Comparison of ENCODE assay signal across 1 cellular context in the genomic region with DNA sequence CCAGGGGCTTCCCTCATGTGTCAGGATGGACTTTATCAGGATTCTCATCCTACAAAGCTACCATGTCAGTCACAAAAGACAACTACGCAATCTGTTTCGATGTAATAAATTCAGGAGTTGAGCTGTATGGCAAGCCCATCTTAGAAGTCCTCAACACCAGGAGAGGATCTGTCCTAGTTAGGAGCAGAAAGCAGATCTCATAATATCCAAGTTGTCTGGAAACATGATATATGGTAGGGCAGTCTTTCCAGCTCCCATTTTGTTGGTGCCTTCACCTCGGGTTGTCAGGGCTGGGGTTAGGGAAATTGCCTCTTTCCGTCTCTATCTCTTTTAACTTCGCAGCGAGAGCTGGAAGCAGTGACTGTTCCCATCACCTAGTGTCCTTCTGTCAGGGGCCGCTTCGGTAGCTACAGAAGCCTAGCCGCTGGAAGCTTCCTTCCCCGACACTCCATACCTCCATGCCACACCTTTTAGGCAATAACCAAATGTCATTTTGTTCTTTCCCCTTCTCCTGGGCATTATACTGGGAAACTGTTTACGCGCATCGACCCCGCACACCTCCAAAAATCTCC.
TF ChIP-seq lines count a peak whose summit lies in the region.

No MANE protein-coding gene starts in this region.

TF ChIP-seq in GM23338, 12 proteins besides CTCF, POLR2A, EP300 and RAD21 (continued from another document):
- TF ChIP-seq, protein P1, sequence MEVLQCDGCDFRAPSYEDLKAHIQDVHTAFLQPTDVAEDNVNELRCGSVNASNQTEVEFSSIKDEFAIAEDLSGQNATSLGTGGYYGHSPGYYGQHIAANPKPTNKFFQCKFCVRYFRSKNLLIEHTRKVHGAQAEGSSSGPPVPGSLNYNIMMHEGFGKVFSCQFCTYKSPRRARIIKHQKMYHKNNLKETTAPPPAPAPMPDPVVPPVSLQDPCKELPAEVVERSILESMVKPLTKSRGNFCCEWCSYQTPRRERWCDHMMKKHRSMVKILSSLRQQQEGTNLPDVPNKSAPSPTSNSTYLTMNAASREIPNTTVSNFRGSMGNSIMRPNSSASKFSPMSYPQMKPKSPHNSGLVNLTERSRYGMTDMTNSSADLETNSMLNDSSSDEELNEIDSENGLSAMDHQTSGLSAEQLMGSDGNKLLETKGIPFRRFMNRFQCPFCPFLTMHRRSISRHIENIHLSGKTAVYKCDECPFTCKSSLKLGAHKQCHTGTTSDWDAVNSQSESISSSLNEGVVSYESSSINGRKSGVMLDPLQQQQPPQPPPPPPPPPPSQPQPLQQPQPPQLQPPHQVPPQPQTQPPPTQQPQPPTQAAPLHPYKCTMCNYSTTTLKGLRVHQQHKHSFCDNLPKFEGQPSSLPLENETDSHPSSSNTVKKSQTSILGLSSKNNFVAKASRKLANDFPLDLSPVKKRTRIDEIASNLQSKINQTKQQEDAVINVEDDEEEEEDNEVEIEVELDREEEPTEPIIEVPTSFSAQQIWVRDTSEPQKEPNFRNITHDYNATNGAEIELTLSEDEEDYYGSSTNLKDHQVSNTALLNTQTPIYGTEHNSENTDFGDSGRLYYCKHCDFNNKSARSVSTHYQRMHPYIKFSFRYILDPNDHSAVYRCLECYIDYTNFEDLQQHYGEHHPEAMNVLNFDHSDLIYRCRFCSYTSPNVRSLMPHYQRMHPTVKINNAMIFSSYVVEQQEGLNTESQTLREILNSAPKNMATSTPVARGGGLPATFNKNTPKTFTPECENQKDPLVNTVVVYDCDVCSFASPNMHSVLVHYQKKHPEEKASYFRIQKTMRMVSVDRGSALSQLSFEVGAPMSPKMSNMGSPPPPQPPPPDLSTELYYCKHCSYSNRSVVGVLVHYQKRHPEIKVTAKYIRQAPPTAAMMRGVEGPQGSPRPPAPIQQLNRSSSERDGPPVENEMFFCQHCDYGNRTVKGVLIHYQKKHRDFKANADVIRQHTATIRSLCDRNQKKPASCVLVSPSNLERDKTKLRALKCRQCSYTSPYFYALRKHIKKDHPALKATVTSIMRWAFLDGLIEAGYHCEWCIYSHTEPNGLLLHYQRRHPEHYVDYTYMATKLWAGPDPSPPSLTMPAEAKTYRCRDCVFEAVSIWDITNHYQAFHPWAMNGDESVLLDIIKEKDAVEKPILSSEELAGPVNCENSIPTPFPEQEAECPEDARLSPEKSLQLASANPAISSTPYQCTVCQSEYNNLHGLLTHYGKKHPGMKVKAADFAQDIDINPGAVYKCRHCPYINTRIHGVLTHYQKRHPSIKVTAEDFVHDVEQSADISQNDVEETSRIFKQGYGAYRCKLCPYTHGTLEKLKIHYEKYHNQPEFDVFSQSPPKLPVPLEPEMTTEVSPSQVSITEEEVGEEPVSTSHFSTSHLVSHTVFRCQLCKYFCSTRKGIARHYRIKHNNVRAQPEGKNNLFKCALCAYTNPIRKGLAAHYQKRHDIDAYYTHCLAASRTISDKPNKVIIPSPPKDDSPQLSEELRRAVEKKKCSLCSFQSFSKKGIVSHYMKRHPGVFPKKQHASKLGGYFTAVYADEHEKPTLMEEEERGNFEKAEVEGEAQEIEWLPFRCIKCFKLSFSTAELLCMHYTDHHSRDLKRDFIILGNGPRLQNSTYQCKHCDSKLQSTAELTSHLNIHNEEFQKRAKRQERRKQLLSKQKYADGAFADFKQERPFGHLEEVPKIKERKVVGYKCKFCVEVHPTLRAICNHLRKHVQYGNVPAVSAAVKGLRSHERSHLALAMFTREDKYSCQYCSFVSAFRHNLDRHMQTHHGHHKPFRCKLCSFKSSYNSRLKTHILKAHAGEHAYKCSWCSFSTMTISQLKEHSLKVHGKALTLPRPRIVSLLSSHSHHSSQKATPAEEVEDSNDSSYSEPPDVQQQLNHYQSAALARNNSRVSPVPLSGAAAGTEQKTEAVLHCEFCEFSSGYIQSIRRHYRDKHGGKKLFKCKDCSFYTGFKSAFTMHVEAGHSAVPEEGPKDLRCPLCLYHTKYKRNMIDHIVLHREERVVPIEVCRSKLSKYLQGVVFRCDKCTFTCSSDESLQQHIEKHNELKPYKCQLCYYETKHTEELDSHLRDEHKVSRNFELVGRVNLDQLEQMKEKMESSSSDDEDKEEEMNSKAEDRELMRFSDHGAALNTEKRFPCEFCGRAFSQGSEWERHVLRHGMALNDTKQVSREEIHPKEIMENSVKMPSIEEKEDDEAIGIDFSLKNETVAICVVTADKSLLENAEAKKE (CRISPR knock-in tag; IDR thresholded peaks at IDR 0.05), result no peak
- no peak for TF ChIP-seq EZH2 (IDR thresholded peaks at IDR 0.05; ENCODE audit: low read depth, unreplicated experiment)
- TF ChIP-seq ETS1 (IDR thresholded peaks at IDR 0.05), result no peak
- no peak for TF ChIP-seq REST (IDR thresholded peaks at IDR 0.05; ENCODE audit: unreplicated experiment)
- TF ChIP-seq EZH2phosphoT487 (IDR thresholded peaks at IDR 0.05; ENCODE audit: unreplicated experiment), result no peak
- no peak for TF ChIP-seq NANOG (IDR thresholded peaks at IDR 0.05; ENCODE audit: borderline replicate concordance)
- TF ChIP-seq JUNB (IDR thresholded peaks at IDR 0.05; ENCODE audit: unreplicated experiment), result no peak
- no peak for TF ChIP-seq ZNF114 (CRISPR knock-in tag; IDR thresholded peaks at IDR 0.05)
- TF ChIP-seq CREB1 (CRISPR knock-in tag; IDR thresholded peaks at IDR 0.05; ENCODE audit: low read depth), result no peak
- no peak for TF ChIP-seq POLR2AphosphoS5 (IDR thresholded peaks at IDR 0.05; ENCODE audit: low read depth)
- no peak for TF ChIP-seq ZNF331 (CRISPR knock-in tag; IDR thresholded peaks at IDR 0.05; ENCODE audit: low read depth)
